Comparison of ENCODE assay signal across 8 cellular contexts in genomic region chr2:95992520-95993272, GRCh38. TPM values are rescaled to one million over a fixed set of nuclear protein-coding genes. Genes with fewer than 3 reads are reported as not detected.
A peak's percentile ranks its signal among the peaks of the same experiment; 100 is the strongest.
DNase-seq lines count a peak whose midpoint lies in the region; ATAC-seq and TF ChIP-seq lines count a peak whose summit lies in the region.
"Not testable (repeated sequence)": the region's sequence is repeated elsewhere in the genome, so short reads cannot be mapped to it uniquely, and the experiment has no call there.

No MANE protein-coding gene starts in this region.

- not testable (repeated sequence) for H3K27me3 ChIP-seq in AG04450 (ENCODE audit: control insufficient read depth, insufficient read depth, low read length); spleen (replicated peaks in 1 of 7)

- not testable (repeated sequence) for DNase-seq in AG04450 (ENCODE audit: low read depth, low spot score)
- peak; percentile 60 for DNase-seq in RPMI7951 (ENCODE audit: low read depth)
- DNase-seq in activated effector memory CD4-positive, alpha-beta T cell treated with anti-CD3 and anti-CD28 coated beads, Interleukin-2, amount 50 U/mL, for 16 hours = peak; percentile 75
- DNase-seq in epithelial cell of proximal tubule (ENCODE audit: low read depth) = peak; percentile 3
- peak in 1 of 2 donors; percentile 82 for DNase-seq in lower leg skin (ENCODE audit: low spot score in 2 of 2)
- peak; percentile 87 for DNase-seq in spleen

- H3K9me3 ChIP-seq in AG04450 (ENCODE audit: control insufficient read depth, insufficient read depth, low read length); spleen: not testable (repeated sequence)

- intact Hi-C loops in lower leg skin (cut with DNase I; ENCODE audit: low total_unique reads); spleen (cut with DNase I; ENCODE audit: low total_unique reads): not testable (repeated sequence)

- POLR2A ChIA-PET in AG04450 (lab: Yijun Ruan, JAX) = interaction anchor here (0.6 kb wide), 1 partner anchor 768 kb away, joined by 4 read pairs; no protein-coding TSS in a partner anchor

- 5 to 9% methylated on average over 13 to 30 of the region's 34 CpGs for WGBS in lower leg skin, 2 donors
- 4 to 15% (median 5%) methylated on average over 11 to 34 of the region's 34 CpGs for WGBS in spleen, 5 donors

- H3K36me3 ChIP-seq in spleen = not testable (repeated sequence)

- TF ChIP-seq CTCF in AG04450 (IDR thresholded peaks at IDR 0.05; ENCODE audit: low read depth, low read length) (peak; percentile 69), epithelial cell of proximal tubule (conservative IDR thresholded peaks at IDR 0.05; ENCODE audit: low read depth, low read length) (peak; percentile 72), lower leg skin (IDR thresholded peaks at IDR 0.05) (peak in 1 of 3 donors; percentile 84), spleen (IDR thresholded peaks at IDR 0.05 in 8 of 11, conservative IDR thresholded peaks at IDR 0.05 in 3 of 11) (peak; percentile 70 to 98 (median 90))

- ATAC-seq in GM18861 (IDR thresholded peaks at IDR 0.05; ENCODE audit: unreplicated experiment) (peak; percentile 51), HG03064 (IDR thresholded peaks at IDR 0.05; ENCODE audit: low read depth, unreplicated experiment) (peak; percentile 57)

- CTCF ChIA-PET in AG04450 (lab: Charles Lee) = interaction anchor here (0.6 to 2.1 kb wide), 28 partner anchors 8 to 563 kb away, joined by 3 to 39 read pairs (median 5); partner anchors contain the start of genes ADRA2B and CIAO1

- peak overlapping the region; percentile 78 for H3K27ac ChIP-seq in AG04450 (ENCODE audit: low read depth, low read length)
- H3K27ac ChIP-seq in spleen = peak overlapping the region; percentile 82 to 95 (median 90)

- TF ChIP-seq POLR2A in lower leg skin (IDR thresholded peaks at IDR 0.05); spleen (IDR thresholded peaks at IDR 0.05): not testable (repeated sequence)

- H3K4me1 ChIP-seq in spleen = peaks cover 0 to 13% (median 0%) of the 10 kb centered on the region in 6 donors

- H3K4me3 ChIP-seq in AG04450 (ENCODE audit: low read depth, low read length) (peak overlapping the region; percentile 62), epithelial cell of proximal tubule (ENCODE audit: low read depth, low read length) (peak overlapping the region; percentile 63), lower leg skin (ENCODE audit: low read depth, poor library complexity, severe bottlenecking) (peak overlapping the region; percentile 52), spleen (peak overlapping the region; percentile 54 to 80 (median 63))

RNA-seq across cellular contexts. Expression of gene ANKRD36C, which starts 1.1 kb away (rescaled TPM):
- polyA plus RNA-seq in AG04450 (2011; rRNA removed) (4.8 and 5.0 TPM in 2 replicates), spleen (1 to 10 TPM in 2 of 3 donors, under 1 TPM in 1; 0.80 to 3.5 (median 1.3) TPM)
- polyA minus RNA-seq in AG04450 (2011; rRNA and poly(A)+ RNA removed) = 53.8 and 60.2 TPM in 2 replicates
- total RNA-seq in RPMI7951 (2014; rRNA removed; shearing (Covaris generic)) = 11.9 and 14.3 TPM in 2 replicates
- total RNA-seq in epithelial cell of proximal tubule (4.6 and 12.8 TPM in 2 replicates), lower leg skin (10 to 100 TPM; 15.4 to 29.7 (median 15.5) TPM), spleen (100 to 1,000 TPM in 1 of 7 donors, 10 to 100 TPM in 6; 43.2 to 106 (median 65.8) TPM)

RNA-seq across cellular contexts. Expression of gene GPAT2, which starts 42.0 kb away (rescaled TPM):
- polyA plus RNA-seq in AG04450 (2011; rRNA removed) (0.10 TPM in 1 of 2 replicates, not detected in the other), spleen (1 to 10 TPM; 3.9 to 5.0 (median 4.7) TPM)
- polyA minus RNA-seq in AG04450 (2011; rRNA and poly(A)+ RNA removed) = 0.09 TPM in 1 of 2 replicates, not detected in the other
- total RNA-seq in RPMI7951 (2014; rRNA removed; shearing (Covaris generic)) = not detected in 2 replicates
- total RNA-seq in epithelial cell of proximal tubule (1.1 and 1.7 TPM in 2 replicates), lower leg skin (1 to 10 TPM in 3 of 4 donors, under 1 TPM in 1; 0.38 to 3.6 (median 1.4) TPM), spleen (10 to 100 TPM in 2 of 7 donors, 1 to 10 TPM in 5; 3.7 to 12.5 (median 8.8) TPM)
